1 cellular context compared by ENCODE assay signal in the genomic region with DNA sequence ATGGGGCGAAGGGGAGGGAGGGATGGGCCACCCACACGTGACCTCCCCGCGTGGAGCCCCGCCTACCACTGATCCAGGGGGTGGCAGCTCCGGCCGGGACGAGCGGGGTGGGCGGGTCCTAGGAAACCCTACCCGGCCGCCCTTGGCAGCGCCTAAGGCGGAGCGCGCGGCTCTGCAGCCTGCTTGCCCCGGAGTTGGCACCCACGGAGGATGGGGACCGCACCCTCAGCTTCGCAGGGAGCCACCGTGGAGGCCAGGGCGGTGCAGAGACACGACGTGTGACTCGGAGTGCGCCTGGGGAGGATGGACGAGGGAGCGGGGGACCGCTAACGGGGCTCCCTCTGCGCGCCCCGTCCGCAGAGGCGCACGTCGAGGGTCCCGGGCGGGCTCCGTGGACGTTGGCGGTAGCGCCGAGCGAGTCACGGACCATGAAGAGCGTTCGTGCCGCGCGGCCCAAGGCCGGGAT.
TF ChIP-seq lines count a peak whose summit lies in the region.

A gene with protein sequence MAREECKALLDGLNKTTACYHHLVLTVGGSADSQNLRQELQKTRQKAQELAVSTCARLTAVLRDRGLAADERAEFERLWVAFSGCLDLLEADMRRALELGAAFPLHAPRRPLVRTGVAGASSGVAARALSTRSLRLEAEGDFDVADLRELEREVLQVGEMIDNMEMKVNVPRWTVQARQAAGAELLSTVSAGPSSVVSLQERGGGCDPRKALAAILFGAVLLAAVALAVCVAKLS (plus strand): TSS at position 129 of the 466 bp plus-strand sequence. CDS start 416 bp downstream, outside the sequence.

TF ChIP-seq in SK-N-SH treated with all-trans-retinoic acid at 6 μM for 48 hours, 23 proteins besides CTCF, POLR2A, EP300 and RAD21 (continued from another document):
- TF ChIP-seq, protein P1, sequence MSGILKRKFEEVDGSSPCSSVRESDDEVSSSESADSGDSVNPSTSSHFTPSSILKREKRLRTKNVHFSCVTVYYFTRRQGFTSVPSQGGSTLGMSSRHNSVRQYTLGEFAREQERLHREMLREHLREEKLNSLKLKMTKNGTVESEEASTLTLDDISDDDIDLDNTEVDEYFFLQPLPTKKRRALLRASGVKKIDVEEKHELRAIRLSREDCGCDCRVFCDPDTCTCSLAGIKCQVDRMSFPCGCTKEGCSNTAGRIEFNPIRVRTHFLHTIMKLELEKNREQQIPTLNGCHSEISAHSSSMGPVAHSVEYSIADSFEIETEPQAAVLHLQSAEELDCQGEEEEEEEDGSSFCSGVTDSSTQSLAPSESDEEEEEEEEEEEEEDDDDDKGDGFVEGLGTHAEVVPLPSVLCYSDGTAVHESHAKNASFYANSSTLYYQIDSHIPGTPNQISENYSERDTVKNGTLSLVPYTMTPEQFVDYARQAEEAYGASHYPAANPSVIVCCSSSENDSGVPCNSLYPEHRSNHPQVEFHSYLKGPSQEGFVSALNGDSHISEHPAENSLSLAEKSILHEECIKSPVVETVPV (CRISPR knock-in tag; IDR thresholded peaks at IDR 0.05), result no peak
- no peak for TF ChIP-seq ISL1 (CRISPR knock-in tag; IDR thresholded peaks at IDR 0.05)
- TF ChIP-seq GLIS3 (CRISPR knock-in tag; IDR thresholded peaks at IDR 0.05), result no peak
- TF ChIP-seq SNAI2 (CRISPR knock-in tag; IDR thresholded peaks at IDR 0.05), result no peak
- TF ChIP-seq ESRRG (CRISPR knock-in tag; IDR thresholded peaks at IDR 0.05), result no peak
- TF ChIP-seq, protein P2, sequence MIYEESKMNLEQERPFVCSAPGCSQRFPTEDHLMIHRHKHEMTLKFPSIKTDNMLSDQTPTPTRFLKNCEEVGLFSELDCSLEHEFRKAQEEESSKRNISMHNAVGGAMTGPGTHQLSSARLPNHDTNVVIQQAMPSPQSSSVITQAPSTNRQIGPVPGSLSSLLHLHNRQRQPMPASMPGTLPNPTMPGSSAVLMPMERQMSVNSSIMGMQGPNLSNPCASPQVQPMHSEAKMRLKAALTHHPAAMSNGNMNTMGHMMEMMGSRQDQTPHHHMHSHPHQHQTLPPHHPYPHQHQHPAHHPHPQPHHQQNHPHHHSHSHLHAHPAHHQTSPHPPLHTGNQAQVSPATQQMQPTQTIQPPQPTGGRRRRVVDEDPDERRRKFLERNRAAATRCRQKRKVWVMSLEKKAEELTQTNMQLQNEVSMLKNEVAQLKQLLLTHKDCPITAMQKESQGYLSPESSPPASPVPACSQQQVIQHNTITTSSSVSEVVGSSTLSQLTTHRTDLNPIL (CRISPR knock-in tag; IDR thresholded peaks at IDR 0.05; ENCODE audit: low read depth), result no peak
- no peak for TF ChIP-seq RARB (CRISPR knock-in tag; IDR thresholded peaks at IDR 0.05)
- TF ChIP-seq TCF4 (CRISPR knock-in tag; IDR thresholded peaks at IDR 0.05; ENCODE audit: borderline replicate concordance), result no peak
